8 cellular contexts compared by ENCODE assay signal in genomic region chr16:49484454-49484853, GRCh38.
DNase-seq lines count a peak whose midpoint lies in the region; ATAC-seq lines count a peak whose summit lies in the region.

No MANE protein-coding gene starts in this region.

- peaks cover 6 to 7% of the 10 kb centered on the region in 2 donors for H3K27me3 Mint-ChIP-seq in CD8-positive, alpha-beta memory T cell

- CTCF ChIA-PET in CD8-positive, alpha-beta memory T cell (lab: Charles Lee), result no interaction called here

- peak; percentile 62 for ATAC-seq in GM19035 (IDR thresholded peaks at IDR 0.05; ENCODE audit: unreplicated experiment)

- H3K27ac Mint-ChIP-seq in CD8-positive, alpha-beta memory T cell, result no peak overlapping the region

- H3K27me3 ChIP-seq in CD8-positive, alpha-beta memory T cell (ENCODE audit: insufficient read depth, low read length, poor library complexity, severe bottlenecking), result no peaks in the 10 kb centered on the region

- no peak overlapping the region for H3K4me3 Mint-ChIP-seq in CD8-positive, alpha-beta memory T cell

- POLR2A ChIA-PET in CD8-positive, alpha-beta memory T cell (lab: Charles Lee), result no interaction called here

- H3K36me3 Mint-ChIP-seq in CD8-positive, alpha-beta memory T cell, result no peaks in the 10 kb centered on the region

- H3K4me3 ChIP-seq in CD8-positive, alpha-beta memory T cell (ENCODE audit: low read length), result no peak overlapping the region

- H3K36me3 ChIP-seq in CD8-positive, alpha-beta memory T cell (ENCODE audit: insufficient read depth, low read length), result no peaks in the 10 kb centered on the region

- peaks cover 0 to 4% (median 0%) of the 10 kb centered on the region in 5 donors for H3K9me3 Mint-ChIP-seq in CD8-positive, alpha-beta memory T cell

- peaks cover 5% of the 10 kb centered on the region for H3K4me1 ChIP-seq in CD8-positive, alpha-beta memory T cell (ENCODE audit: insufficient read depth, low read length)

- DNase-seq in LoVo (ENCODE audit: low spot score) (peak; percentile 5), ecto neural progenitor cell (ENCODE audit: low spot score) (peak; percentile 83), mucosa of gallbladder (ENCODE audit: low spot score) (peak; percentile 59), MV-4-11 (lab: John Stamatoyannopoulos, UW) (no peak), Kasumi-1 (lab: John Stamatoyannopoulos, UW) (no peak), activated gamma-delta T cell treated with Interleukin-2 at 50 U/mL for 16 hours (no peak)
- DNase-seq in CD8-positive, alpha-beta memory T cell, result no peak

- H3K4me1 Mint-ChIP-seq in CD8-positive, alpha-beta memory T cell, result peaks cover 0 to 2% (median 0%) of the 10 kb centered on the region in 3 donors

- no peaks in the 10 kb centered on the region for H3K9me3 ChIP-seq in CD8-positive, alpha-beta memory T cell (ENCODE audit: low read length)

- H3K27ac ChIP-seq in CD8-positive, alpha-beta memory T cell (ENCODE audit: low read depth, low read length), result no peak overlapping the region

Comparison
In these comparisons a context has a peak if more than half of its experiments do, and no peak if none do; other contexts are left out.
1. DNase-seq: peak in LoVo (single experiment), ecto neural progenitor cell (single experiment) and mucosa of gallbladder (single experiment); none in MV-4-11 (single experiment), Kasumi-1 (0 of 2), CD8-positive, alpha-beta memory T cell (0 of 5) and activated gamma-delta T cell treated with Interleukin-2 at 50 U/mL for 16 hours (single experiment).